ENCODE assay signal across 14 cellular contexts in genomic region chr3:14406336-14406735, GRCh38. TPM values are rescaled to one million over a fixed set of nuclear protein-coding genes. Genes with fewer than 3 reads are reported as not detected.
DNase-seq lines count a peak whose midpoint lies in the region; ATAC-seq and TF ChIP-seq lines count a peak whose summit lies in the region.
"Had no signal": no experiment of that assay in that cellular context is flagged by ENCODE, and none has a peak within 500 bp of the region (broad histone marks: within the 10 kb centered on the region; RNA-seq: fewer than 3 reads in every experiment).

No MANE protein-coding gene starts in this region.

- H3K36me3 ChIP-seq in stomach, result peaks cover 0 to 11% (median 8%) of the 10 kb centered on the region in 4 donors
- H3K36me3 ChIP-seq: uterus had no signal

- H3K4me1 Mint-ChIP-seq in activated naive CD8-positive, alpha-beta T cell treated with anti-CD3 and anti-CD28 coated beads, Interleukin-2, amount 10 ng/mL, durations not matched to agents 7 days and 5 days, result peaks cover 49% of the 10 kb centered on the region
- peaks cover 64% of the 10 kb centered on the region for H3K4me1 Mint-ChIP-seq in activated naive CD8-positive, alpha-beta T cell treated with anti-CD3 and anti-CD28 coated beads for 36 hours
- H3K4me1 Mint-ChIP-seq in activated B cell treated with CpG ODN at 0.5 μM for 24 hours (peaks cover 77% of the 10 kb centered on the region), memory B cell (peaks cover 50% of the 10 kb centered on the region)

- no peak for TF ChIP-seq EP300 in stomach (IDR thresholded peaks at IDR 0.05)

- no peak for TF ChIP-seq CTCF in activated B cell treated with CpG ODN at 0.5 μM for 24 hours (IDR thresholded peaks at IDR 0.05)
- no peak for TF ChIP-seq CTCF in stomach (IDR thresholded peaks at IDR 0.05)
- TF ChIP-seq CTCF in GM10248 (IDR thresholded peaks at IDR 0.05; ENCODE audit: control extremely low read depth, extremely low read depth, low read depth, missing control alignments), result no peak

- peaks cover 44 to 78% (median 61%) of the 10 kb centered on the region in 4 donors for H3K4me1 ChIP-seq in stomach

- no peaks in the 10 kb centered on the region for H3K9me3 Mint-ChIP-seq in activated naive CD8-positive, alpha-beta T cell treated with anti-CD3 and anti-CD28 coated beads, Interleukin-2, amount 10 ng/mL, durations not matched to agents 7 days and 5 days
- no peaks in the 10 kb centered on the region for H3K9me3 Mint-ChIP-seq in activated naive CD8-positive, alpha-beta T cell treated with anti-CD3 and anti-CD28 coated beads for 36 hours
- no peaks in the 10 kb centered on the region for H3K9me3 Mint-ChIP-seq in activated B cell treated with CpG ODN at 0.5 μM for 24 hours
- H3K9me3 Mint-ChIP-seq in memory B cell, result no peaks in the 10 kb centered on the region

- peaks cover 12% of the 10 kb centered on the region for H3K36me3 Mint-ChIP-seq in activated naive CD8-positive, alpha-beta T cell treated with anti-CD3 and anti-CD28 coated beads, Interleukin-2, amount 10 ng/mL, durations not matched to agents 7 days and 5 days
- H3K36me3 Mint-ChIP-seq in activated naive CD8-positive, alpha-beta T cell treated with anti-CD3 and anti-CD28 coated beads for 36 hours, result peaks cover 44% of the 10 kb centered on the region
- H3K36me3 Mint-ChIP-seq in activated B cell treated with CpG ODN at 0.5 μM for 24 hours (ENCODE audit: low read depth) (peaks cover 44% of the 10 kb centered on the region), memory B cell (peaks cover 3% of the 10 kb centered on the region)

- TF ChIP-seq POLR2A in stomach (IDR thresholded peaks at IDR 0.05), result no peak

- CTCF ChIA-PET in activated B cell treated with CpG ODN at 0.5 μM for 24 hours (lab: Charles Lee) (no interaction called here), GM10248 (lab: Yijun Ruan, JAX) (interaction anchor here (1.2 to 4.2 kb wide), 4 partner anchors 9 to 61 kb away, joined by 4 to 18 read pairs (median 4); no protein-coding TSS in a partner anchor)

- ATAC-seq in activated naive CD8-positive, alpha-beta T cell treated with anti-CD3 and anti-CD28 coated beads, Interleukin-2, amount 10 ng/mL, durations not matched to agents 7 days and 5 days (ENCODE audit: low read depth), result no peak
- ATAC-seq in activated B cell treated with CpG ODN at 0.5 μM for 24 hours (ENCODE audit: low read depth) (no peak), memory B cell (ENCODE audit: low read depth) (no peak)
- ATAC-seq: heart right ventricle, left lobe of liver had no signal

- no peak overlapping the region for H3K4me3 Mint-ChIP-seq in activated naive CD8-positive, alpha-beta T cell treated with anti-CD3 and anti-CD28 coated beads, Interleukin-2, amount 10 ng/mL, durations not matched to agents 7 days and 5 days
- no peak overlapping the region for H3K4me3 Mint-ChIP-seq in activated naive CD8-positive, alpha-beta T cell treated with anti-CD3 and anti-CD28 coated beads for 36 hours
- H3K4me3 Mint-ChIP-seq in activated B cell treated with CpG ODN at 0.5 μM for 24 hours (no peak overlapping the region), memory B cell (peak overlapping the region; percentile 25)

- no peaks in the 10 kb centered on the region for H3K9me3 ChIP-seq in stomach
- H3K9me3 ChIP-seq: heart right ventricle, uterus had no signal

- no peaks in the 10 kb centered on the region for H3K27me3 Mint-ChIP-seq in activated naive CD8-positive, alpha-beta T cell treated with anti-CD3 and anti-CD28 coated beads, Interleukin-2, amount 10 ng/mL, durations not matched to agents 7 days and 5 days
- H3K27me3 Mint-ChIP-seq in activated naive CD8-positive, alpha-beta T cell treated with anti-CD3 and anti-CD28 coated beads for 36 hours, result no peaks in the 10 kb centered on the region
- H3K27me3 Mint-ChIP-seq in activated B cell treated with CpG ODN at 0.5 μM for 24 hours (no peaks in the 10 kb centered on the region), memory B cell (no peaks in the 10 kb centered on the region)

- peak overlapping the region in 1 of 4 donors; percentile 85 for H3K4me3 ChIP-seq in stomach

- 61 to 76% (median 72%) methylated on average over 4 to 5 of the region's 5 CpGs for WGBS in stomach, 5 donors

- intact Hi-C loops in activated B cell treated with CpG ODN at 0.5 μM for 24 hours (cut with micrococcal nuclease) (no loop called here), stomach (cut with DNase I; ENCODE audit: low total_unique reads) (loop anchor here (10.0 kb wide), 1 partner anchor 48 kb away; no protein-coding TSS in a partner anchor)

- POLR2A ChIA-PET in activated naive CD8-positive, alpha-beta T cell treated with anti-CD3 and anti-CD28 coated beads, Interleukin-2, amount 10 ng/mL, durations not matched to agents 7 days and 5 days (lab: Charles Lee), result interaction anchor here (1.3 to 5.1 kb wide), 2 partner anchors 19 to 25 kb away, joined by 3 to 61 read pairs; no protein-coding TSS in a partner anchor
- POLR2A ChIA-PET in activated B cell treated with CpG ODN at 0.5 μM for 24 hours (lab: Charles Lee) (interaction anchor here (16.3 kb wide), 1 partner anchor 21 kb away, joined by 377 read pairs; no protein-coding TSS in a partner anchor), GM10248 (lab: Yijun Ruan, JAX) (no interaction called here)

- DNase-seq in activated naive CD8-positive, alpha-beta T cell treated with anti-CD3 and anti-CD28 coated beads, Interleukin-2, amount 10 ng/mL, durations not matched to agents 7 days and 5 days, result no peak
- no peak for DNase-seq in activated naive CD8-positive, alpha-beta T cell treated with anti-CD3 and anti-CD28 coated beads for 36 hours
- DNase-seq in activated B cell treated with CpG ODN at 0.5 μM for 24 hours, result no peak
- no peak for DNase-seq in memory B cell (ENCODE audit: low spot score in 2 of 2)
- DNase-seq in stomach, result no peak
- no peak for DNase-seq in stimulated activated CD4-positive, alpha-beta T cell treated with anti-CD3 and anti-CD28 coated beads, Interleukin-4, amount 100 ng/mL, for 4 hours
- no peak for DNase-seq in stimulated activated naive CD4-positive, alpha-beta T cell (lab: John Stamatoyannopoulos, UW)
- DNase-seq in GM10248 (ENCODE audit: extremely low spot score), result no peak
- DNase-seq: activated CD4-positive, alpha-beta T cell treated with anti-CD3 and anti-CD28 coated beads for 48 hours; DMS79 treated with DMSO at 0.1 percent for 48 hours; heart right ventricle; NCI-H2171; uterus had no signal

- peak overlapping the region in 4 of 5 donors; percentile 76 to 94 (median 92) for H3K27ac ChIP-seq in stomach

- no peaks in the 10 kb centered on the region for H3K27me3 ChIP-seq in stomach
- H3K27me3 ChIP-seq: uterus had no signal

- H3K27ac Mint-ChIP-seq in activated naive CD8-positive, alpha-beta T cell treated with anti-CD3 and anti-CD28 coated beads, Interleukin-2, amount 10 ng/mL, durations not matched to agents 7 days and 5 days, result peak overlapping the region; percentile 4
- no peak overlapping the region for H3K27ac Mint-ChIP-seq in activated naive CD8-positive, alpha-beta T cell treated with anti-CD3 and anti-CD28 coated beads for 36 hours
- peak overlapping the region; percentile 50 for H3K27ac Mint-ChIP-seq in activated B cell treated with CpG ODN at 0.5 μM for 24 hours
- H3K27ac Mint-ChIP-seq in memory B cell, result peak overlapping the region; percentile 81

RNA-seq across cellular contexts. Expression of gene SLC6A6, which starts 3.9 kb away (rescaled TPM):
- total RNA-seq in activated naive CD8-positive, alpha-beta T cell treated with anti-CD3 and anti-CD28 coated beads, Interleukin-2, amount 10 ng/mL, durations not matched to agents 7 days and 5 days, result 10 to 100 TPM; 39.8 to 42.6 TPM
- total RNA-seq in activated naive CD8-positive, alpha-beta T cell treated with anti-CD3 and anti-CD28 coated beads for 36 hours, result 10 to 100 TPM; 38.6 to 38.7 TPM
- total RNA-seq in activated B cell treated with CpG ODN at 0.5 μM for 24 hours, result 67.2 and 67.3 TPM in 2 replicates
- total RNA-seq in stomach, result 10 to 100 TPM; 15.6 to 36.7 (median 28.0) TPM
- 1 to 10 TPM; 3.0 to 6.8 (median 4.9) TPM for polyA plus RNA-seq in stomach
